10 cellular contexts compared by ENCODE assay signal in the genomic region with DNA sequence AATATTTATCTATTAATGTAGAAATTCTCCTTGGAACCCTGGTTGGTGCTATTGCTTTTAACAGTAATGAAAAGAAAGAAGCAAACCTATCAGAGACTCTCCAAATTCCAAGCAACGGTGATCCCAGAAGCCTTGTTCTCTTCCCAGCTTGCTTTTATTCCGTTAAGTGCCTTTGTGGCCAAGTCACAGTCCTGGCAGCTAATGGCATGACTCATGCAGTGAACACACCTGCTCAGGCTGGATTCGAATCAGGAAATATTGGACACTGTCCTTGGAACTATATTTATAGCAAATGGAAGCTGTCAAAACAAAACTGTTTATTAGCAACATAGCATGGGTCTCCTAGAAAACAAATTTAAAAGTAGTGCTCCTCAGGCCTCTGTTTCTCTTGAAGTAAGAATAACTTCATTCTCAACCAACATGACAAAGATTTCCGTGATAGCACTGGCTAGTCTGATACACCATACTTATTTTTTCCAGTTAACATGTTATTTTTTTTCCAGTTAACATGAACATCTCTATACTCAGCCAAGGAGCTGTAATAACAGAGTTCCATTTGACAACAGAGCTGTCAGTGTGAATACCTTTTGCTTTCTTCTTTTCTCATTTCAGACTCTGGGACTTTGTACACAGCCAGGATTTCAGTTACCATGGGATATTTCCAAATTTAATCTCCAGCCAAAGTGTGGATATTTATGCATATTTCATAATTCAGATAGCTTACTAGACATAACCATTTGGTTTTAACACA.
A peak's percentile ranks its signal among the peaks of the same experiment; 100 is the strongest.
DNase-seq lines count a peak whose midpoint lies in the region; ATAC-seq and TF ChIP-seq lines count a peak whose summit lies in the region.
"Had no signal": no experiment of that assay in that cellular context is flagged by ENCODE, and none has a peak within 500 bp of the region (broad histone marks: within the 10 kb centered on the region; RNA-seq: fewer than 3 reads in every experiment).

No MANE protein-coding gene starts in this region.

- in situ Hi-C loops in ACHN (cut with HindIII; ENCODE audit: low pct_ligation_motif_present, low pct_unique_long_range_greater_than_20kb, low sequenced_read_pairs), result no loop called here
- in situ Hi-C loops in astrocyte of the spinal cord (cut with HindIII; ENCODE audit: low sequenced_read_pairs), result no loop called here

- no peaks in the 10 kb centered on the region for H3K27me3 ChIP-seq in lung (ENCODE audit: control insufficient read depth, insufficient read depth)

- peak; percentile 7 for DNase-seq in ACHN
- peak; percentile 62 for DNase-seq in NCI-H146 (lab: John Stamatoyannopoulos, UW)
- peak; percentile 32 for DNase-seq in astrocyte of the spinal cord (ENCODE audit: low read depth, low spot score)
- peak; percentile 45 for DNase-seq in lung (ENCODE audit: low spot score)
- no peak for DNase-seq in epidermal melanocyte (ENCODE audit: insufficient read length, low spot score)
- no peak for DNase-seq in T-helper 2 cell
- DNase-seq: activated CD4-positive, alpha-beta T cell treated with anti-CD3 and anti-CD28 coated beads, Interleukin-2, amount 50 U/mL, for 1 hour; NCI-H524 treated with DMSO at 0.1 percent for 48 hours had no signal

- WGBS in lung, 2 donors, result 44 to 69% methylated on average over 4 of the region's 4 CpGs

- TF ChIP-seq CTCF in astrocyte of the spinal cord (IDR thresholded peaks at IDR 0.05; ENCODE audit: low read depth, low read length) (no peak), lung (IDR thresholded peaks at IDR 0.05; ENCODE audit: control extremely low read depth, extremely low read depth) (no peak)

- H3K36me3 ChIP-seq in lung (ENCODE audit: control insufficient read depth in 2 of 2, insufficient read depth in 2 of 2, low read length in 2 of 2), result no peaks in the 10 kb centered on the region

- H3K9me3 ChIP-seq in lung (ENCODE audit: control insufficient read depth in 2 of 2, insufficient read depth in 1 of 2, low read length in 1 of 2), result no peaks in the 10 kb centered on the region

- ATAC-seq in lung (ENCODE audit: insufficient read depth, low FRiP score) (peak; percentile 54), GM19397 (IDR thresholded peaks at IDR 0.05; ENCODE audit: unreplicated experiment) (no peak), HG02884 (IDR thresholded peaks at IDR 0.05; ENCODE audit: unreplicated experiment) (no peak)

- H3K4me1 ChIP-seq in lung (ENCODE audit: control insufficient read depth in 2 of 2, insufficient read depth in 2 of 2, low read length in 2 of 2), result peaks cover 0 to 3% of the 10 kb centered on the region in 2 donors

- H3K27ac ChIP-seq in lung (ENCODE audit: low read depth in 1 of 2, low read length in 1 of 2), result peak overlapping the region in 1 of 2 donors; percentile 59

- H3K4me3 ChIP-seq in astrocyte of the spinal cord (ENCODE audit: low read depth, low read length) (no peak overlapping the region), lung (no peak overlapping the region)

Comparison
In these comparisons a context has a peak if more than half of its experiments do, and no peak if none do; other contexts are left out.
1. DNase-seq: peak in ACHN (single experiment), NCI-H146 (single experiment), astrocyte of the spinal cord (single experiment) and lung (single experiment); none in epidermal melanocyte (single experiment) and T-helper 2 cell (0 of 5).